2 cellular contexts compared by ENCODE assay signal in genomic region chr10:101643546-101643945, GRCh38.
TF ChIP-seq lines count a peak whose summit lies in the region.

No MANE protein-coding gene starts in this region.

TF ChIP-seq in GM23338, 12 proteins besides CTCF, POLR2A, EP300 and RAD21:
- TF ChIP-seq, protein P1, sequence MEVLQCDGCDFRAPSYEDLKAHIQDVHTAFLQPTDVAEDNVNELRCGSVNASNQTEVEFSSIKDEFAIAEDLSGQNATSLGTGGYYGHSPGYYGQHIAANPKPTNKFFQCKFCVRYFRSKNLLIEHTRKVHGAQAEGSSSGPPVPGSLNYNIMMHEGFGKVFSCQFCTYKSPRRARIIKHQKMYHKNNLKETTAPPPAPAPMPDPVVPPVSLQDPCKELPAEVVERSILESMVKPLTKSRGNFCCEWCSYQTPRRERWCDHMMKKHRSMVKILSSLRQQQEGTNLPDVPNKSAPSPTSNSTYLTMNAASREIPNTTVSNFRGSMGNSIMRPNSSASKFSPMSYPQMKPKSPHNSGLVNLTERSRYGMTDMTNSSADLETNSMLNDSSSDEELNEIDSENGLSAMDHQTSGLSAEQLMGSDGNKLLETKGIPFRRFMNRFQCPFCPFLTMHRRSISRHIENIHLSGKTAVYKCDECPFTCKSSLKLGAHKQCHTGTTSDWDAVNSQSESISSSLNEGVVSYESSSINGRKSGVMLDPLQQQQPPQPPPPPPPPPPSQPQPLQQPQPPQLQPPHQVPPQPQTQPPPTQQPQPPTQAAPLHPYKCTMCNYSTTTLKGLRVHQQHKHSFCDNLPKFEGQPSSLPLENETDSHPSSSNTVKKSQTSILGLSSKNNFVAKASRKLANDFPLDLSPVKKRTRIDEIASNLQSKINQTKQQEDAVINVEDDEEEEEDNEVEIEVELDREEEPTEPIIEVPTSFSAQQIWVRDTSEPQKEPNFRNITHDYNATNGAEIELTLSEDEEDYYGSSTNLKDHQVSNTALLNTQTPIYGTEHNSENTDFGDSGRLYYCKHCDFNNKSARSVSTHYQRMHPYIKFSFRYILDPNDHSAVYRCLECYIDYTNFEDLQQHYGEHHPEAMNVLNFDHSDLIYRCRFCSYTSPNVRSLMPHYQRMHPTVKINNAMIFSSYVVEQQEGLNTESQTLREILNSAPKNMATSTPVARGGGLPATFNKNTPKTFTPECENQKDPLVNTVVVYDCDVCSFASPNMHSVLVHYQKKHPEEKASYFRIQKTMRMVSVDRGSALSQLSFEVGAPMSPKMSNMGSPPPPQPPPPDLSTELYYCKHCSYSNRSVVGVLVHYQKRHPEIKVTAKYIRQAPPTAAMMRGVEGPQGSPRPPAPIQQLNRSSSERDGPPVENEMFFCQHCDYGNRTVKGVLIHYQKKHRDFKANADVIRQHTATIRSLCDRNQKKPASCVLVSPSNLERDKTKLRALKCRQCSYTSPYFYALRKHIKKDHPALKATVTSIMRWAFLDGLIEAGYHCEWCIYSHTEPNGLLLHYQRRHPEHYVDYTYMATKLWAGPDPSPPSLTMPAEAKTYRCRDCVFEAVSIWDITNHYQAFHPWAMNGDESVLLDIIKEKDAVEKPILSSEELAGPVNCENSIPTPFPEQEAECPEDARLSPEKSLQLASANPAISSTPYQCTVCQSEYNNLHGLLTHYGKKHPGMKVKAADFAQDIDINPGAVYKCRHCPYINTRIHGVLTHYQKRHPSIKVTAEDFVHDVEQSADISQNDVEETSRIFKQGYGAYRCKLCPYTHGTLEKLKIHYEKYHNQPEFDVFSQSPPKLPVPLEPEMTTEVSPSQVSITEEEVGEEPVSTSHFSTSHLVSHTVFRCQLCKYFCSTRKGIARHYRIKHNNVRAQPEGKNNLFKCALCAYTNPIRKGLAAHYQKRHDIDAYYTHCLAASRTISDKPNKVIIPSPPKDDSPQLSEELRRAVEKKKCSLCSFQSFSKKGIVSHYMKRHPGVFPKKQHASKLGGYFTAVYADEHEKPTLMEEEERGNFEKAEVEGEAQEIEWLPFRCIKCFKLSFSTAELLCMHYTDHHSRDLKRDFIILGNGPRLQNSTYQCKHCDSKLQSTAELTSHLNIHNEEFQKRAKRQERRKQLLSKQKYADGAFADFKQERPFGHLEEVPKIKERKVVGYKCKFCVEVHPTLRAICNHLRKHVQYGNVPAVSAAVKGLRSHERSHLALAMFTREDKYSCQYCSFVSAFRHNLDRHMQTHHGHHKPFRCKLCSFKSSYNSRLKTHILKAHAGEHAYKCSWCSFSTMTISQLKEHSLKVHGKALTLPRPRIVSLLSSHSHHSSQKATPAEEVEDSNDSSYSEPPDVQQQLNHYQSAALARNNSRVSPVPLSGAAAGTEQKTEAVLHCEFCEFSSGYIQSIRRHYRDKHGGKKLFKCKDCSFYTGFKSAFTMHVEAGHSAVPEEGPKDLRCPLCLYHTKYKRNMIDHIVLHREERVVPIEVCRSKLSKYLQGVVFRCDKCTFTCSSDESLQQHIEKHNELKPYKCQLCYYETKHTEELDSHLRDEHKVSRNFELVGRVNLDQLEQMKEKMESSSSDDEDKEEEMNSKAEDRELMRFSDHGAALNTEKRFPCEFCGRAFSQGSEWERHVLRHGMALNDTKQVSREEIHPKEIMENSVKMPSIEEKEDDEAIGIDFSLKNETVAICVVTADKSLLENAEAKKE (CRISPR knock-in tag; IDR thresholded peaks at IDR 0.05): no peak
- TF ChIP-seq EZH2phosphoT487 (IDR thresholded peaks at IDR 0.05; ENCODE audit: unreplicated experiment): no peak
- no peak for TF ChIP-seq JUNB (IDR thresholded peaks at IDR 0.05; ENCODE audit: unreplicated experiment)
- TF ChIP-seq ZNF114 (CRISPR knock-in tag; IDR thresholded peaks at IDR 0.05): no peak

TF ChIP-seq in H1, 55 proteins besides CTCF, POLR2A, EP300 and RAD21:
- no peak for TF ChIP-seq TCF12 (IDR thresholded peaks at IDR 0.05; ENCODE audit: low read depth, low read length)
- peak; percentile 65 for TF ChIP-seq ASH2L (IDR thresholded peaks at IDR 0.05; ENCODE audit: low read length)
- no peak for TF ChIP-seq EGR1 (IDR thresholded peaks at IDR 0.05; ENCODE audit: borderline replicate concordance, low read depth, low read length)
- peak; percentile 11; the same call in 1 of the 2 replicates for TF ChIP-seq BACH1 (IDR thresholded peaks at IDR 0.05; ENCODE audit: low read length)
- TF ChIP-seq JUND (IDR thresholded peaks at IDR 0.05; ENCODE audit: low read length): no peak
- peak in 1 of 2 experiments; percentile 70; a peak in 1 of 4 replicates for TF ChIP-seq HDAC2 (IDR thresholded peaks at IDR 0.05; ENCODE audit: borderline replicate concordance in 1 of 2, low read depth in 2 of 2, low read length in 2 of 2)
- no peak for TF ChIP-seq HDAC6 (IDR thresholded peaks at IDR 0.05; ENCODE audit: low read depth, low read length)
